21 cellular contexts compared by ENCODE assay signal in genomic region chr5:78746990-78747389, GRCh38.
DNase-seq lines count a peak whose midpoint lies in the region; TF ChIP-seq lines count a peak whose summit lies in the region.
"Had no signal": no experiment of that assay in that cellular context is flagged by ENCODE, and none has a peak within 500 bp of the region (broad histone marks: within the 10 kb centered on the region; RNA-seq: fewer than 3 reads in every experiment).

No MANE protein-coding gene starts in this region.

- peak overlapping the region; percentile 81 for H3K27ac ChIP-seq in breast epithelium
- H3K27ac ChIP-seq in mammary epithelial cell (ENCODE audit: insufficient read depth, low read depth, low read length) = no peak overlapping the region
- peak overlapping the region in 3 of 4 donors; percentile 12 to 56 (median 42) for H3K27ac ChIP-seq in esophagus muscularis mucosa (replicated peaks in 1 of 4)
- H3K27ac ChIP-seq in rectal smooth muscle tissue (ENCODE audit: low read depth, low read length) = peak overlapping the region; percentile 51
- H3K27ac ChIP-seq: C4-2B, ovary, WERI-Rb-1 had no signal

- no peaks in the 10 kb centered on the region for H3K4me1 ChIP-seq in breast epithelium
- H3K4me1 ChIP-seq in mammary epithelial cell (ENCODE audit: insufficient read depth, low read length) = no peaks in the 10 kb centered on the region
- H3K4me1 ChIP-seq in esophagus muscularis mucosa = peaks cover 0 to 41% (median 32%) of the 10 kb centered on the region in 4 donors
- peaks cover 27% of the 10 kb centered on the region for H3K4me1 ChIP-seq in rectal smooth muscle tissue (ENCODE audit: control insufficient read depth, insufficient read depth, low read length)

- CTCF ChIA-PET in mammary epithelial cell (lab: Charles Lee; ENCODE audit: low non-redundant PET) = no interaction called here

- TF ChIP-seq POLR2A in breast epithelium (IDR thresholded peaks at IDR 0.05) (no peak), esophagus muscularis mucosa (IDR thresholded peaks at IDR 0.05; ENCODE audit: low read depth) (no peak)

- no peak for TF ChIP-seq CTCF in breast epithelium (IDR thresholded peaks at IDR 0.05)
- no peak for TF ChIP-seq CTCF in mammary epithelial cell (conservative IDR thresholded peaks at IDR 0.05 in 1 of 2, IDR thresholded peaks at IDR 0.05 in 1 of 2; ENCODE audit: extremely low read depth in 1 of 2, insufficient read depth in 1 of 2, low read depth in 1 of 2, low read length in 2 of 2)
- no peak for TF ChIP-seq CTCF in esophagus muscularis mucosa (IDR thresholded peaks at IDR 0.05)

- H3K4me2 ChIP-seq in mammary epithelial cell (ENCODE audit: insufficient read depth, low read depth, low read length) = no peak overlapping the region
- H3K4me2 ChIP-seq: smooth muscle cell had no signal

- intact Hi-C loops in breast epithelium (cut with DNase I; ENCODE audit: low total_unique reads) = no loop called here
- intact Hi-C loops in mammary epithelial cell (cut with micrococcal nuclease) = no loop called here
- intact Hi-C loops in esophagus muscularis mucosa (cut with DNase I) = no loop called here

- no peak overlapping the region for H3K9ac ChIP-seq in mammary epithelial cell (ENCODE audit: insufficient read depth, low read length)
- H3K9ac ChIP-seq in rectal smooth muscle tissue (ENCODE audit: low read length) = no peak overlapping the region

- no peaks in the 10 kb centered on the region for H3K36me3 ChIP-seq in breast epithelium
- no peaks in the 10 kb centered on the region for H3K36me3 ChIP-seq in mammary epithelial cell (ENCODE audit: insufficient read depth, low read length)
- no peaks in the 10 kb centered on the region for H3K36me3 ChIP-seq in esophagus muscularis mucosa
- no peaks in the 10 kb centered on the region for H3K36me3 ChIP-seq in rectal smooth muscle tissue (ENCODE audit: control insufficient read depth, insufficient read depth, low read length)
- H3K36me3 ChIP-seq: ovary, WERI-Rb-1 had no signal

- H4K20me1 ChIP-seq in mammary epithelial cell (ENCODE audit: insufficient read depth, low read length) = no peaks in the 10 kb centered on the region

- no peak for DNase-seq in breast epithelium (ENCODE audit: low spot score in 2 of 2)
- no peak for DNase-seq in mammary epithelial cell
- no peak for DNase-seq in esophagus muscularis mucosa (ENCODE audit: extremely low spot score)
- no peak for DNase-seq in NCI-H524 treated with DMSO at 0.1 percent for 48 hours (lab: John Stamatoyannopoulos, UW)
- DNase-seq in Kasumi-1 (lab: John Stamatoyannopoulos, UW) = no peak
- DNase-seq in medulla oblongata (ENCODE audit: extremely low spot score) = no peak
- DNase-seq in activated gamma-delta T cell (lab: John Stamatoyannopoulos, UW) = no peak
- DNase-seq: activated CD4-positive, alpha-beta memory T cell treated with anti-CD3 and anti-CD28 coated beads for 36 hours; activated naive CD4-positive, alpha-beta T cell treated with anti-CD3 and anti-CD28 coated beads for 36 hours; cortex of kidney; DMS153; left ventricle myocardium superior; NCI-H1436 treated with DMSO at 0.1 percent for 48 hours; ovary; Right ventricle myocardium superior; stimulated activated CD4-positive, alpha-beta T cell treated with anti-CD3 and anti-CD28 coated beads, Interleukin-4, amount 100 ng/mL, for 4 hours; testis; WERI-Rb-1 had no signal

- H3K4me3 ChIP-seq in breast epithelium (no peak overlapping the region), mammary epithelial cell (replicated peaks in 1 of 3; ENCODE audit: insufficient read depth in 1 of 3, low read depth in 2 of 3, low read length in 3 of 3) (no peak overlapping the region), esophagus muscularis mucosa (no peak overlapping the region), rectal smooth muscle tissue (ENCODE audit: low read length) (no peak overlapping the region)
- H3K4me3 ChIP-seq: ovary, smooth muscle cell, testis had no signal

- dilution Hi-C loops in mammary epithelial cell (cut with HindIII; ENCODE audit: low sequenced_read_pairs) = loop anchor here (5.0 kb wide), 1 partner anchor 65 kb away; no protein-coding TSS in a partner anchor

- in situ Hi-C loops in mammary epithelial cell (cut with MboI; ENCODE audit: low sequenced_read_pairs in 2 of 2) = no loop called here

- H2AFZ ChIP-seq in mammary epithelial cell (ENCODE audit: low read depth, low read length) = no peak overlapping the region

- no peaks in the 10 kb centered on the region for H3K79me2 ChIP-seq in mammary epithelial cell (ENCODE audit: insufficient read depth, low read length)

- no peaks in the 10 kb centered on the region for H3K27me3 ChIP-seq in breast epithelium
- H3K27me3 ChIP-seq in mammary epithelial cell (ENCODE audit: insufficient read depth, low read length) = no peaks in the 10 kb centered on the region
- H3K27me3 ChIP-seq in esophagus muscularis mucosa = no peaks in the 10 kb centered on the region
- no peaks in the 10 kb centered on the region for H3K27me3 ChIP-seq in rectal smooth muscle tissue (ENCODE audit: control insufficient read depth, insufficient read depth, low read length)
- H3K27me3 ChIP-seq: ovary, testis had no signal

- 83% methylated on average over 7 of the region's 11 CpGs for WGBS in mammary epithelial cell (ENCODE audit: low coverage, missing lambda C conversion rate)
- WGBS in esophagus muscularis mucosa = 71% methylated on average over 11 of the region's 11 CpGs

- no TSS peak for BruUV-seq in mammary epithelial cell (replicated peaks; lab: Mats Ljungman, UMichigan)

- no peak for TF ChIP-seq EP300 in esophagus muscularis mucosa (IDR thresholded peaks at IDR 0.05)

- H3K9me3 ChIP-seq in breast epithelium (no peaks in the 10 kb centered on the region), mammary epithelial cell (replicated peaks; ENCODE audit: insufficient read depth, low read length) (no peaks in the 10 kb centered on the region), esophagus muscularis mucosa (no peaks in the 10 kb centered on the region)
- H3K9me3 ChIP-seq: ovary, testis had no signal
